10 cellular contexts compared by ENCODE assay signal in the genomic region with DNA sequence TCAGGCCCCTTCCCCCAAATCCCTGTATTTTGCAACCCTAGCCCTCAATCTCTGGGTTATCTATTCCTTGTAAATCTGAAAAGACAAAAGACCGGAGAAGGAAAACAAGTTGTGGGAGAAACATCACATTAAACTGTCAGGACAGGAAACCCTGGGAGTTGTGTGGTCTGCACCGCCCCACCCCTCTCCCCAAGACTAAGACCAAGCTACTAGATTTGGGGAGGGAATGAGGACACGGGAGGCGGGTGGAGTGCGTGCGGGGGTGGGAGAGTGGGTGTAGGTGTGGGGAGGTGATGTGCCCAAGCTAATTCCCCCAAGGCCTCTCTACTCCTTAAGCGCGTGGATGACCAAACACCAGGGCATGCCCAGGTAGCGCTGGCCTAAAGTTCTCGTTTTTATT. TPM values are rescaled to one million over a fixed set of nuclear protein-coding genes. Genes with fewer than 3 reads are reported as not detected.
A peak's percentile ranks its signal among the peaks of the same experiment; 100 is the strongest.
DNase-seq lines count a peak whose midpoint lies in the region; TF ChIP-seq lines count a peak whose summit lies in the region.
"Had no signal": no experiment of that assay in that cellular context is flagged by ENCODE, and none has a peak within 500 bp of the region (broad histone marks: within the 10 kb centered on the region; RNA-seq: fewer than 3 reads in every experiment).

No MANE protein-coding gene starts in this region.

- WGBS in mesodermal cell (ENCODE audit: insufficient coverage in 2 of 2), 2 experiments: 65 to 69% methylated on average over 4 of the region's 10 CpGs
- 82 to 93% methylated on average over 7 to 10 of the region's 10 CpGs for WGBS in transverse colon (ENCODE audit: low coverage in 1 of 2), 2 donors

- TF ChIP-seq POLR2A in transverse colon (IDR thresholded peaks at IDR 0.05): no peak

- H3K27ac Mint-ChIP-seq in activated naive CD4-positive, alpha-beta T cell treated with anti-CD3 and anti-CD28 coated beads for 36 hours: no peak overlapping the region
- H3K27ac Mint-ChIP-seq in chondrocyte (ENCODE audit: unreplicated experiment): peak overlapping the region; percentile 60

- no peaks in the 10 kb centered on the region for H3K36me3 Mint-ChIP-seq in activated naive CD4-positive, alpha-beta T cell treated with anti-CD3 and anti-CD28 coated beads for 36 hours (ENCODE audit: low read depth)
- no peaks in the 10 kb centered on the region for H3K36me3 Mint-ChIP-seq in chondrocyte (ENCODE audit: low read depth)

- H3K4me1 ChIP-seq in mesodermal cell (ENCODE audit: control insufficient read depth, insufficient read depth, low read length, poor library complexity, severe bottlenecking) (peaks cover 42% of the 10 kb centered on the region), transverse colon (peaks cover 2 to 16% (median 8%) of the 10 kb centered on the region in 4 donors)

- H3K4me3 ChIP-seq in mesodermal cell (ENCODE audit: extremely low read depth, insufficient read depth, low read length, poor library complexity, severe bottlenecking): peak overlapping the region; percentile 76
- peak overlapping the region in 3 of 4 donors; percentile 61 to 68 (median 67) for H3K4me3 ChIP-seq in transverse colon

- intact Hi-C loops in activated naive CD4-positive, alpha-beta T cell treated with anti-CD3 and anti-CD28 coated beads for 36 hours (cut with micrococcal nuclease): loop anchor here (2.0 kb wide), 1 partner anchor 31 kb away; no protein-coding TSS in a partner anchor
- intact Hi-C loops in transverse colon (cut with DNase I; ENCODE audit: low total_unique reads): loop anchor here (10.0 kb wide), 2 partner anchors 57 to 127 kb away; no protein-coding TSS in a partner anchor

- H3K27me3 ChIP-seq in transverse colon: peaks cover 35% of the 10 kb centered on the region

- no peak for DNase-seq in activated naive CD4-positive, alpha-beta T cell treated with anti-CD3 and anti-CD28 coated beads for 36 hours
- DNase-seq in activated naive CD4-positive, alpha-beta T cell (lab: John Stamatoyannopoulos, UW): no peak
- DNase-seq in chondrocyte (ENCODE audit: low spot score) (no peak), transverse colon (no peak), HuH-7.5 (ENCODE audit: low spot score) (no peak), NCI-H146 (lab: John Stamatoyannopoulos, UW) (no peak), NCI-H1048 (lab: John Stamatoyannopoulos, UW) (no peak)

- CTCF ChIA-PET in activated naive CD4-positive, alpha-beta T cell treated with anti-CD3 and anti-CD28 coated beads for 36 hours (lab: Charles Lee): no interaction called here

- H3K9me3 ChIP-seq in mesodermal cell (ENCODE audit: control insufficient read depth, low read length) (no peaks in the 10 kb centered on the region), transverse colon (no peaks in the 10 kb centered on the region)
- H3K9me3 ChIP-seq: spleen had no signal

- TF ChIP-seq EP300 in transverse colon (IDR thresholded peaks at IDR 0.05; ENCODE audit: low read depth): no peak

- peaks cover 49% of the 10 kb centered on the region for H3K27me3 Mint-ChIP-seq in activated naive CD4-positive, alpha-beta T cell treated with anti-CD3 and anti-CD28 coated beads for 36 hours (ENCODE audit: low read depth)
- no peaks in the 10 kb centered on the region for H3K27me3 Mint-ChIP-seq in chondrocyte (ENCODE audit: low read depth)

- peaks cover 4% of the 10 kb centered on the region for H3K36me3 ChIP-seq in mesodermal cell (ENCODE audit: control insufficient read depth, insufficient read depth, low read length)
- H3K36me3 ChIP-seq in transverse colon: no peaks in the 10 kb centered on the region
- H3K36me3 ChIP-seq: spleen had no signal

- H3K27ac ChIP-seq in mesodermal cell (ENCODE audit: low read depth, low read length, severe bottlenecking) (peak overlapping the region; percentile 98), transverse colon (peak overlapping the region; percentile 80 to 91 (median 85))
- H3K27ac ChIP-seq: C4-2B had no signal

- H3K4me3 Mint-ChIP-seq in activated naive CD4-positive, alpha-beta T cell treated with anti-CD3 and anti-CD28 coated beads for 36 hours: peak overlapping the region; percentile 39
- peak overlapping the region; percentile 70 for H3K4me3 Mint-ChIP-seq in chondrocyte (ENCODE audit: unreplicated experiment)

- in situ Hi-C loops in transverse colon (cut with MboI; ENCODE audit: low pct_ligation_motif_present in 1 of 4, low pct_unique_long_range_greater_than_20kb in 1 of 4, low sequenced_read_pairs in 3 of 4): no loop called here

- TF ChIP-seq CTCF in chondrocyte (IDR thresholded peaks at IDR 0.05): no peak
- no peak for TF ChIP-seq CTCF in transverse colon (IDR thresholded peaks at IDR 0.05)

- H3K4me1 Mint-ChIP-seq in activated naive CD4-positive, alpha-beta T cell treated with anti-CD3 and anti-CD28 coated beads for 36 hours (ENCODE audit: low read depth): peaks cover 5% of the 10 kb centered on the region
- peaks cover 67% of the 10 kb centered on the region for H3K4me1 Mint-ChIP-seq in chondrocyte (ENCODE audit: low read depth)

- H3K9me3 Mint-ChIP-seq in activated naive CD4-positive, alpha-beta T cell treated with anti-CD3 and anti-CD28 coated beads for 36 hours: no peaks in the 10 kb centered on the region
- no peaks in the 10 kb centered on the region for H3K9me3 Mint-ChIP-seq in chondrocyte (ENCODE audit: low read depth)

RNA-seq across cellular contexts. Expression of gene JCAD, which starts 1.3 kb away (rescaled TPM):
- total RNA-seq in activated naive CD4-positive, alpha-beta T cell treated with anti-CD3 and anti-CD28 coated beads for 36 hours: under 1 TPM in 1 of 2 experiments, not detected in 1; 0.05 TPM
- 18.3 to 23.9 TPM (median 19.4 TPM) in 3 replicates for total RNA-seq in chondrocyte
- 36.1 TPM for polyA plus RNA-seq in mesodermal cell (2013, experiment 1 of 2)
- polyA plus RNA-seq in mesodermal cell (2013, experiment 2 of 2): 31.6 TPM
- 10 to 100 TPM; 13.0 to 40.8 (median 19.9) TPM for total RNA-seq in transverse colon

Comparison
In these comparisons a context has a peak if more than half of its experiments do, and no peak if none do; other contexts are left out.
1. RNA of gene JCAD, which starts 1.3 kb away (total RNA-seq): 13.0 to 40.8 TPM in transverse colon and 18.3 to 23.9 TPM in chondrocyte; 0.05 TPM in activated naive CD4-positive, alpha-beta T cell treated with anti-CD3 and anti-CD28 coated beads for 36 hours; every median in the first group is over 10 times any median in the second.